Comparison of ENCODE assay signal across 9 cellular contexts in the genomic region with DNA sequence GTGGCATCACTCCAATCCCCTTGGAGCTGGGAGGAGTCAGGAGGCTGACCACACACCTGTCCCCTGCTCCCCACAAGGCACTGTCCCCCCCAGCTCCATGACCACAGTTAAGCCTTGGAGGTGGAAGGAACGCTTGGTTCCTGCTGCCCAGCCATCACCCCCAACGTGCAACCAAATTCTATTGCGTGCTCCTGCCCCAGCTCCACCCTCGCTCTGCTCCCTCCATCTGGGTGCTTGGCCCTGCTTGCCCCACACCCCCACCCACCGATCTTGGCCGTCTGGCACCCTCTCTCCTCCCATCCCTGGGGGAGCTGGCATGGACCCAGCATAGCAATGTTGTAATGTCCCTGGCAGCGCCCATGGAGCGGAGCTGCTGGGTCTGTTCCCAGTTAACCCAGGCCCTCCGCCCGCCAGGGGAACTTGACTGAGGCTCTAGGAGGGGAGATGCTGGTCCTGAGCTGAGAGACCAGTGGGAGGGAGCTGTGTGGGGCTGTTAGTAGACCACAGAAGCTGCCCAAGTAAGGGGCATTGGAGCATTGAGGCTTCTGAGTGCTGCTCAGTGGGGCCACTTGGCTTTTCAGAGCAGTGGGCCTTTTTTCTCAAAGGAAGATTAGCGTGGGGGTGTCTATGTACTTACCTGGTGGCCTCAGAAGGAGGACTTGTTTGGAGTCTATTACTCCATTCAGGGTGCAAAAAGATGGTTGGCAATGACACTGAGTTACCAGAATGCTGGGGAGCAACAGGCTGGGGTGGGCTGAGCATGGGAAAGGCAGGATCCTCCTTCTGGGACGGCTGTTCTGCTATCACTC. TPM values are rescaled to one million over a fixed set of nuclear protein-coding genes. Genes with fewer than 3 reads are reported as not detected.
DNase-seq lines count a peak whose midpoint lies in the region; ATAC-seq and TF ChIP-seq lines count a peak whose summit lies in the region.
"Had no signal": no experiment of that assay in that cellular context is flagged by ENCODE, and none has a peak within 500 bp of the region (broad histone marks: within the 10 kb centered on the region; RNA-seq: fewer than 3 reads in every experiment).

No MANE protein-coding gene starts in this region.

- no peak overlapping the region for H3K27ac Mint-ChIP-seq in Calu3 (ENCODE audit: unreplicated experiment)

- DNase-seq in Calu3 (no peak), RWPE2 (ENCODE audit: low spot score) (peak; percentile 47), fibroblast of peridontal ligament (ENCODE audit: extremely low read depth) (peak; percentile 11), ovary (peak; percentile 55 to 71 (median 64)), SW 1271 (lab: John Stamatoyannopoulos, UW) (no peak), DMS114 treated with DMSO at 0.1 percent for 48 hours (lab: John Stamatoyannopoulos, UW; ENCODE audit: unreplicated experiment) (no peak)
- no peak for DNase-seq in stimulated activated CD4-positive, alpha-beta T cell treated with anti-CD3 and anti-CD28 coated beads, Interleukin-1b, Interleukin-23, amount 100 ng/mL, for 48 hours
- DNase-seq: NCI-H2171 had no signal

- TF ChIP-seq POLR2A in ovary (IDR thresholded peaks at IDR 0.05), result no peak

- no peaks in the 10 kb centered on the region for H3K9me3 ChIP-seq in RWPE2 (ENCODE audit: severe bottlenecking)
- H3K9me3 ChIP-seq in ovary, result no peaks in the 10 kb centered on the region

- WGBS in ovary, 3 donors, result 59 to 63% (median 61%) methylated on average over 12 of the region's 12 CpGs

- BruUV-seq in Calu3 (replicated peaks; lab: Mats Ljungman, UMichigan), result no TSS peak

- no peak overlapping the region for H3K27ac ChIP-seq in RWPE2 (ENCODE audit: poor library complexity, severe bottlenecking)
- H3K27ac ChIP-seq in ovary, result peak overlapping the region in 1 of 2 donors; percentile 60

- H3K4me1 Mint-ChIP-seq in Calu3 (ENCODE audit: low read depth, unreplicated experiment), result peaks cover 21% of the 10 kb centered on the region

- peak overlapping the region; percentile 91 for H3K4me3 Mint-ChIP-seq in Calu3 (ENCODE audit: low read depth, unreplicated experiment)

- no peak for TF ChIP-seq EP300 in ovary (IDR thresholded peaks at IDR 0.05)

- H3K27me3 ChIP-seq in RWPE2 (ENCODE audit: insufficient read depth, poor library complexity, severe bottlenecking), result peaks cover 15% of the 10 kb centered on the region
- H3K27me3 ChIP-seq in ovary, result no peaks in the 10 kb centered on the region

- peaks cover 72% of the 10 kb centered on the region for H3K27me3 Mint-ChIP-seq in Calu3 (ENCODE audit: unreplicated experiment)

- peaks cover 8% of the 10 kb centered on the region for H3K36me3 Mint-ChIP-seq in Calu3 (ENCODE audit: insufficient read depth, unreplicated experiment)

- CTCF ChIA-PET in Calu3 (lab: Charles Lee), result interaction anchor here (0.9 to 1.3 kb wide), 3 partner anchors 10 to 268 kb away, joined by 3 to 4 read pairs (median 4); no protein-coding TSS in a partner anchor

- TF ChIP-seq CTCF in Calu3 (IDR thresholded peaks at IDR 0.05; ENCODE audit: unreplicated experiment), result no peak
- TF ChIP-seq CTCF in RWPE2 (IDR thresholded peaks at IDR 0.05; ENCODE audit: poor library complexity, severe bottlenecking), result no peak
- TF ChIP-seq CTCF in ovary (IDR thresholded peaks at IDR 0.05), result no peak

- no peak for ATAC-seq in RWPE2 (ENCODE audit: low read depth)
- no peak for ATAC-seq in HG03196 (IDR thresholded peaks at IDR 0.05; ENCODE audit: unreplicated experiment)

- no peaks in the 10 kb centered on the region for H3K9me3 Mint-ChIP-seq in Calu3 (ENCODE audit: low read depth, unreplicated experiment)

- H3K4me3 ChIP-seq in RWPE2 (ENCODE audit: severe bottlenecking) (no peak overlapping the region), ovary (peak overlapping the region; percentile 89)

- H3K36me3 ChIP-seq in RWPE2 (ENCODE audit: low read depth) (no peaks in the 10 kb centered on the region), ovary (no peaks in the 10 kb centered on the region)

- intact Hi-C loops in Calu3 (cut with micrococcal nuclease; ENCODE audit: unreplicated experiment) (no loop called here), ovary (cut with DNase I) (loop anchor here in 1 of 4 donors (5.0 to 10.0 kb wide), 2 partner anchors 149 to 361 kb away; no protein-coding TSS in a partner anchor)

- H3K4me1 ChIP-seq in RWPE2 (ENCODE audit: insufficient read depth, poor library complexity, severe bottlenecking), result no peaks in the 10 kb centered on the region
- peaks cover 1% of the 10 kb centered on the region for H3K4me1 ChIP-seq in ovary (ENCODE audit: insufficient read depth)

RNA-seq across cellular contexts. Expression of a gene that starts 1.1 kb away (rescaled TPM):
- total RNA-seq in Calu3 (2022), result 3.0 and 3.1 TPM in 2 replicates
- total RNA-seq in ovary, result 10 to 100 TPM; 17.9 to 41.1 (median 31.9) TPM
- polyA plus RNA-seq in ovary, result 10 to 100 TPM; 10.7 to 14.1 TPM

RNA-seq across cellular contexts. Expression of a gene that starts 29.6 kb away (rescaled TPM):
- total RNA-seq in Calu3 (2022) (1.7 TPM in 2 replicates), ovary (1 to 10 TPM in 2 of 7 donors, under 1 TPM in 1, not detected in 4; 0.51 to 9.7 (median 1.5) TPM)
- polyA plus RNA-seq in ovary, result under 1 TPM; 0.03 to 0.19 TPM

Comparison
In these comparisons a context has a peak if more than half of its experiments do, and no peak if none do; other contexts are left out.
1. DNase-seq: peak in RWPE2 (single experiment), fibroblast of peridontal ligament (single experiment) and ovary (5 of 5); none in Calu3 (single experiment), SW 1271 (0 of 2), DMS114 treated with DMSO at 0.1 percent for 48 hours (single experiment) and stimulated activated CD4-positive, alpha-beta T cell treated with anti-CD3 and anti-CD28 coated beads, Interleukin-1b, Interleukin-23, amount 100 ng/mL, for 48 hours (single experiment).